Comparison of ENCODE assay signal across 23 cellular contexts in the genomic region with DNA sequence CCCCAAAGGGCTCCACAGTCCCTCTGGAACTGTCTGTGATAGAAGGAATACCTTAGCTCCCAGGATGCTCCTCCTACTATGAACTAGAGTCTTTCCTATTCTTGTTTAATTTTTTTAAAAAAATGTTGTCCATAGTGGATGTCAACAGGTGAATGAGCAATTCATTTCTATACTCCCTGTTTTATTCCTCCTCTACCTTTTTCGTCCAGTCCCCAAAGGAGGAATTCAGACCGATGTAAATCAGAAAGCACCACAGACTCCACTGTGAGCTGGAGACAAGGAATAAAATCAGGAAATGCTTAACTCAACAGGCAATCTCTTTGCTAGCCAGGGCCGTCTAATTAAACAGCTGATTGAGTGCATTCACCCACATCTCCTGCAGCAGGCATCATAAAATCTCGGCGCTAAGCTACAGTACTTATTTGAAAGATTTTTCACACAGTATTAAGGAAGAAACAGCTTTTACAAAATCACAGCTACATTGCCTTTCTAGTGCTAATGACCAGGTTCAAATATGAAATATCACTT.
DNase-seq lines count a peak whose midpoint lies in the region; TF ChIP-seq lines count a peak whose summit lies in the region.
"Had no signal": no experiment of that assay in that cellular context is flagged by ENCODE, and none has a peak within 500 bp of the region (broad histone marks: within the 10 kb centered on the region; RNA-seq: fewer than 3 reads in every experiment).

No MANE protein-coding gene starts in this region.

- in situ Hi-C loops in GM23248 (cut with MboI): no loop called here

- H3K4me1 ChIP-seq in SK-N-SH (ENCODE audit: control insufficient read depth in 1 of 2, insufficient read depth in 2 of 2, low read depth in 1 of 2, low read length in 1 of 2): peaks cover 0 to 14% of the 10 kb centered on the region in 2 experiments; a peak in 2 of 4 replicates
- H3K4me1 ChIP-seq in GM23248 (ENCODE audit: insufficient read depth): no peaks in the 10 kb centered on the region
- H3K4me1 ChIP-seq: A549, BLaER1, Caco-2 had no signal

- H3K9ac ChIP-seq in SK-N-SH (no peak overlapping the region), GM23248 (no peak overlapping the region)
- H3K9ac ChIP-seq: BLaER1 had no signal

- no peaks in the 10 kb centered on the region for H3K79me2 ChIP-seq in SK-N-SH (ENCODE audit: insufficient read depth)
- no peaks in the 10 kb centered on the region for H3K79me2 ChIP-seq in GM23248 (ENCODE audit: insufficient read depth)

- H3K9me3 ChIP-seq in SK-N-SH: no peaks in the 10 kb centered on the region
- no peaks in the 10 kb centered on the region for H3K9me3 ChIP-seq in GM23248 (ENCODE audit: low read depth)
- H3K9me3 ChIP-seq: A549, BLaER1, Caco-2 had no signal

- H2AFZ ChIP-seq in SK-N-SH (ENCODE audit: low read depth) (no peak overlapping the region), GM23248 (no peak overlapping the region)

- 29% methylated on average over 5 of the region's 5 CpGs for WGBS in SK-N-SH (ENCODE audit: low lambda C conversion rate)
- WGBS in GM23248 (ENCODE audit: low coverage in 1 of 2, low lambda C conversion rate in 2 of 2, missing lambda C conversion rate in 2 of 2), 2 experiments: 21 to 29% methylated on average over 5 of the region's 5 CpGs

- no peak for TF ChIP-seq RAD21 in SK-N-SH (IDR thresholded peaks at IDR 0.05; ENCODE audit: low read length)

- no peak overlapping the region for H3K4me3 ChIP-seq in SK-N-SH (ENCODE audit: low read depth in 2 of 2, low read length in 1 of 2)
- no peak overlapping the region for H3K4me3 ChIP-seq in GM23248
- H3K4me3 ChIP-seq: A549, BLaER1, SJCRH30 had no signal

- H3K4me2 ChIP-seq in SK-N-SH: no peak overlapping the region
- H3K4me2 ChIP-seq in GM23248 (ENCODE audit: unreplicated experiment): no peak overlapping the region
- H3K4me2 ChIP-seq: A549, BLaER1 had no signal

- H3K9me2 ChIP-seq in SK-N-SH (no peaks in the 10 kb centered on the region), GM23248 (ENCODE audit: insufficient read depth) (no peaks in the 10 kb centered on the region)

- H3K27me3 ChIP-seq in SK-N-SH (ENCODE audit: insufficient read depth) (no peaks in the 10 kb centered on the region), GM23248 (replicated peaks; ENCODE audit: insufficient read depth) (no peaks in the 10 kb centered on the region; the same call in 1 of the 2 replicates)
- H3K27me3 ChIP-seq: BLaER1 had no signal

- H3K27ac ChIP-seq in SK-N-SH (ENCODE audit: low read depth in 2 of 2, low read length in 1 of 2): peak overlapping the region in 1 of 2 experiments; percentile 39; a peak in 1 of 4 replicates
- H3K27ac ChIP-seq in GM23248: no peak overlapping the region
- H3K27ac ChIP-seq: A549, BLaER1, SJCRH30 had no signal

- TF ChIP-seq EP300 in SK-N-SH (IDR thresholded peaks at IDR 0.05; ENCODE audit: borderline replicate concordance in 1 of 2, low read depth in 1 of 2, low read length in 1 of 2): peak in 1 of 2 experiments; percentile 58; a peak in 1 of 4 replicates

- H3K36me3 ChIP-seq in SK-N-SH (replicated peaks in 1 of 2; ENCODE audit: control insufficient read depth in 1 of 2, insufficient read depth in 2 of 2, low read length in 1 of 2) (no peaks in the 10 kb centered on the region), GM23248 (ENCODE audit: low read depth) (no peaks in the 10 kb centered on the region)
- H3K36me3 ChIP-seq: BLaER1, SJCRH30 had no signal

- H4K20me1 ChIP-seq in SK-N-SH (ENCODE audit: insufficient read depth) (no peaks in the 10 kb centered on the region), GM23248 (ENCODE audit: insufficient read depth) (no peaks in the 10 kb centered on the region)
- H4K20me1 ChIP-seq: BLaER1 had no signal

- TF ChIP-seq CTCF in SK-N-SH (IDR thresholded peaks at IDR 0.05): no peak

- H3F3A ChIP-seq in SK-N-SH (replicated peaks; ENCODE audit: insufficient read depth) (no peaks in the 10 kb centered on the region), GM23248 (ENCODE audit: insufficient read depth) (no peaks in the 10 kb centered on the region)

- POLR2A ChIA-PET in SK-N-SH (lab: Yijun Ruan, JAX): no interaction called here

- CTCF ChIA-PET in SK-N-SH (lab: Yijun Ruan, JAX): interaction anchor here (0.7 to 1.3 kb wide), 2 partner anchors 15 to 524 kb away, joined by 3 read pairs; no protein-coding TSS in a partner anchor

- DNase-seq in NCI-H510A treated with DMSO at 0.1 percent for 48 hours (lab: John Stamatoyannopoulos, UW): peak; percentile 64
- DNase-seq in NCI-H510A (lab: John Stamatoyannopoulos, UW): no peak
- DNase-seq in DMS153 treated with DMSO at 0.1 percent for 48 hours (lab: John Stamatoyannopoulos, UW; ENCODE audit: unreplicated experiment): peak; percentile 38
- peak; percentile 46 for DNase-seq in SK-N-SH
- DNase-seq in renal cortical epithelial cell (ENCODE audit: low read depth): peak; percentile 25
- no peak for DNase-seq in activated naive CD4-positive, alpha-beta T cell treated with anti-CD3 and anti-CD28 coated beads, Interleukin-2, amount 50 U/mL, for 16 hours
- no peak for DNase-seq in dedifferentiated amniotic fluid mesenchymal stem cell (ENCODE audit: extremely low spot score)
- DNase-seq in GM23248: no peak
- DNase-seq: Caco-2; CD4-positive, alpha-beta T cell; EL; GF-D8; GOT3; HCEC 1CT; MV-4-11; NCI-H1436; NCI-H2029; NCI-H2171 treated with DMSO at 0.1 percent for 48 hours; NCI-H446 treated with DMSO at 0.1 percent for 48 hours; OCI-M1; SJCRH30 had no signal

TF ChIP-seq in SK-N-SH, 30 proteins besides CTCF, POLR2A, EP300 and RAD21:
- TF ChIP-seq RCOR1 (IDR thresholded peaks at IDR 0.05; ENCODE audit: low read length): peak; percentile 65; the same call in 1 of the 2 replicates
- TF ChIP-seq GATA2 (CRISPR knock-in tag; IDR thresholded peaks at IDR 0.05): peak; percentile 78
- peak; percentile 29 for TF ChIP-seq CHD2 (IDR thresholded peaks at IDR 0.05; ENCODE audit: low read length, partially characterized antibody)
- no peak for TF ChIP-seq MEF2A (IDR thresholded peaks at IDR 0.05; ENCODE audit: borderline replicate concordance, low read depth)

Comparison
In these comparisons a context has a peak if more than half of its experiments do, and no peak if none do; other contexts are left out.
1. DNase-seq: peak in NCI-H510A treated with DMSO at 0.1 percent for 48 hours (single experiment), DMS153 treated with DMSO at 0.1 percent for 48 hours (single experiment), SK-N-SH (single experiment) and renal cortical epithelial cell (single experiment); none in NCI-H510A (single experiment), activated naive CD4-positive, alpha-beta T cell treated with anti-CD3 and anti-CD28 coated beads, Interleukin-2, amount 50 U/mL, for 16 hours (single experiment), dedifferentiated amniotic fluid mesenchymal stem cell (single experiment) and GM23248 (single experiment).